ENCODE assay signal across 15 cellular contexts in the genomic region with DNA sequence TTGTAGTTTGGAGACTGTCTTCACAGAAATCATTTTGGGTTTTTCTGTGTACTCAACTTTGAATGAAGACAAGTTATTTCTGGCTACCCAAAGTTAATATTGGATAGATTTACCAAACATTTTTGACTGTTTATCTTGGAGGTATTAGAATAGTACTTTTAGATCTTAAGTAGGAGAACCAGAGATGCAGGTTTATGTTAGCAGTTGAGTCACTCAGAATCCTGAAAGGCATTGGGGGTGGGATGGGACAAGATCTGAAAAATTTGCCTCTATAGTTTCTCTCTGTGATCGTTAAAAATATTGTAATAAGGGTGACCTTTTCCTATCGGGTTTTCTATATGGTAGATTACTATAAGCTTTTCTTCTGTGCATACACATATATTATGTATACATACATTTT.
A peak's percentile ranks its signal among the peaks of the same experiment; 100 is the strongest.
DNase-seq lines count a peak whose midpoint lies in the region; TF ChIP-seq lines count a peak whose summit lies in the region.
"Had no signal": no experiment of that assay in that cellular context is flagged by ENCODE, and none has a peak within 500 bp of the region (broad histone marks: within the 10 kb centered on the region; RNA-seq: fewer than 3 reads in every experiment).

No MANE protein-coding gene starts in this region.

- peak overlapping the region; percentile 3; the same call in 1 of the 2 replicates for H3K4me2 ChIP-seq in PC-9
- H3K4me2 ChIP-seq in smooth muscle cell = peak overlapping the region; percentile 35
- H3K4me2 ChIP-seq: A549 had no signal

- TF ChIP-seq CTCF in LNCaP clone FGC (IDR thresholded peaks at IDR 0.05; ENCODE audit: control insufficient read depth, extremely low read depth, insufficient read depth) = no peak
- TF ChIP-seq CTCF in PC-9 (conservative IDR thresholded peaks at IDR 0.05) = no peak
- TF ChIP-seq CTCF in epithelial cell of esophagus (IDR thresholded peaks at IDR 0.05; ENCODE audit: insufficient read depth, low read depth, low read length, missing control alignments) = no peak
- no peak for TF ChIP-seq CTCF in smooth muscle cell (IDR thresholded peaks at IDR 0.05; ENCODE audit: borderline replicate concordance, insufficient read depth, poor library complexity, severe bottlenecking)
- TF ChIP-seq CTCF in sigmoid colon (IDR thresholded peaks at IDR 0.05) = no peak
- no peak for TF ChIP-seq CTCF in endodermal cell (conservative IDR thresholded peaks at IDR 0.05)

- no peaks in the 10 kb centered on the region for H3K79me2 ChIP-seq in PC-9 (ENCODE audit: low read depth)
- H3K79me2 ChIP-seq in smooth muscle cell (ENCODE audit: low read depth) = no peaks in the 10 kb centered on the region

- no peaks in the 10 kb centered on the region for H3K9me3 Mint-ChIP-seq in endodermal cell

- no peaks in the 10 kb centered on the region for H3K36me3 ChIP-seq in PC-9 (ENCODE audit: low read depth)
- no peaks in the 10 kb centered on the region for H3K36me3 ChIP-seq in smooth muscle cell (ENCODE audit: low read depth)
- H3K36me3 ChIP-seq in sigmoid colon = no peaks in the 10 kb centered on the region
- H3K36me3 ChIP-seq in endodermal cell (ENCODE audit: control insufficient read depth, insufficient read depth, low read length) = no peaks in the 10 kb centered on the region
- H3K36me3 ChIP-seq: HAP-1 had no signal

- H2AFZ ChIP-seq in PC-9 (no peak overlapping the region), smooth muscle cell (ENCODE audit: low read depth) (no peak overlapping the region)
- H2AFZ ChIP-seq: GM23248 had no signal

- H3K27me3 ChIP-seq in PC-9 (ENCODE audit: insufficient read depth, low read depth) (no peaks in the 10 kb centered on the region), smooth muscle cell (ENCODE audit: low read depth) (peaks cover 38% of the 10 kb centered on the region), sigmoid colon (no peaks in the 10 kb centered on the region), endodermal cell (ENCODE audit: control insufficient read depth, insufficient read depth, low read length, poor library complexity, severe bottlenecking) (no peaks in the 10 kb centered on the region)

- no peak for TF ChIP-seq EP300 in sigmoid colon (IDR thresholded peaks at IDR 0.05)

- H3K27me3 Mint-ChIP-seq in endodermal cell (ENCODE audit: insufficient read depth) = peaks cover 4% of the 10 kb centered on the region
- H3K27me3 Mint-ChIP-seq: CD4-positive, alpha-beta T cell; IgD-negative memory B cell had no signal

- intact Hi-C loops in PC-9 (cut with micrococcal nuclease; ENCODE audit: unreplicated experiment) (loop anchor here (2.0 kb wide), 1 partner anchor 167 kb away; no protein-coding TSS in a partner anchor), sigmoid colon (cut with DNase I) (no loop called here)

- H3K27ac Mint-ChIP-seq in endodermal cell = no peak overlapping the region
- H3K27ac Mint-ChIP-seq: CD4-positive, alpha-beta T cell; IgD-negative memory B cell had no signal

- TF ChIP-seq POLR2A in sigmoid colon (IDR thresholded peaks at IDR 0.05) = no peak

- 80% methylated on average over 2 of the region's 2 CpGs for WGBS in smooth muscle cell (ENCODE audit: low lambda C conversion rate)
- 77 to 85% methylated on average over 2 of the region's 2 CpGs for WGBS in sigmoid colon, 2 donors
- no CpG with 5 or more reads among the region's 2 CpGs for WGBS in endodermal cell (ENCODE audit: insufficient coverage in 1 of 2, insufficient read length in 1 of 2), 2 experiments

- H3K4me1 Mint-ChIP-seq in endodermal cell = no peaks in the 10 kb centered on the region
- H3K4me1 Mint-ChIP-seq: IgD-negative memory B cell had no signal

- H3K9me3 ChIP-seq in PC-9 (ENCODE audit: insufficient read depth, low read depth) = no peaks in the 10 kb centered on the region
- no peaks in the 10 kb centered on the region for H3K9me3 ChIP-seq in smooth muscle cell (replicated peaks; ENCODE audit: low read depth)
- H3K9me3 ChIP-seq in sigmoid colon = no peaks in the 10 kb centered on the region
- H3K9me3 ChIP-seq in endodermal cell (ENCODE audit: control insufficient read depth, low read length) = no peaks in the 10 kb centered on the region
- H3K9me3 ChIP-seq: A549, Caco-2, HAP-1 had no signal

- H3K27ac ChIP-seq in PC-9 (no peak overlapping the region), smooth muscle cell (ENCODE audit: low read depth) (no peak overlapping the region), sigmoid colon (no peak overlapping the region), endodermal cell (ENCODE audit: low read depth, low read length) (no peak overlapping the region)
- H3K27ac ChIP-seq: A549, C4-2B, GM23248 had no signal

- H4K20me1 ChIP-seq in PC-9 (ENCODE audit: insufficient read depth) (no peaks in the 10 kb centered on the region), smooth muscle cell (ENCODE audit: low read depth) (no peaks in the 10 kb centered on the region)

- no peak overlapping the region for H3K4me3 Mint-ChIP-seq in endodermal cell
- H3K4me3 Mint-ChIP-seq: CD4-positive, alpha-beta T cell; IgD-negative memory B cell had no signal

- peak; percentile 15 for DNase-seq in LNCaP clone FGC (ENCODE audit: low read depth)
- DNase-seq in PC-9 = peak; percentile 0 to 38
- peak; percentile 56 for DNase-seq in epithelial cell of esophagus (ENCODE audit: low read depth)
- DNase-seq in smooth muscle cell (lab: John Stamatoyannopoulos, UW; ENCODE audit: unreplicated experiment) = no peak
- no peak for DNase-seq in NCI-H82 (lab: John Stamatoyannopoulos, UW)
- DNase-seq in sigmoid colon = no peak
- no peak for DNase-seq in endodermal cell
- DNase-seq: AML-193; Caco-2; CD4-positive, alpha-beta T cell had no signal

- H3K9me2 ChIP-seq in PC-9 (ENCODE audit: insufficient read depth) = no peaks in the 10 kb centered on the region

- H3K9ac ChIP-seq in smooth muscle cell (ENCODE audit: low read depth) (no peak overlapping the region), endodermal cell (ENCODE audit: extremely low read depth, low read length, poor library complexity, severe bottlenecking) (no peak overlapping the region)
- H3K9ac ChIP-seq: GM23248 had no signal

- H3K4me3 ChIP-seq in LNCaP clone FGC (ENCODE audit: low read depth, low read length) (no peak overlapping the region), PC-9 (no peak overlapping the region), epithelial cell of esophagus (ENCODE audit: low read length) (no peak overlapping the region), smooth muscle cell (no peak overlapping the region), sigmoid colon (no peak overlapping the region), endodermal cell (ENCODE audit: low read length) (no peak overlapping the region)
- H3K4me3 ChIP-seq: A549, GM23248, HAP-1 had no signal

- H3K36me3 Mint-ChIP-seq in endodermal cell (ENCODE audit: low read depth) = no peaks in the 10 kb centered on the region
- H3K36me3 Mint-ChIP-seq: IgD-negative memory B cell had no signal

- CTCF ChIA-PET in PC-9 (lab: Charles Lee) = no interaction called here

- H3K4me1 ChIP-seq in PC-9 (replicated peaks; ENCODE audit: insufficient read depth) (peaks cover 8% of the 10 kb centered on the region; the same call in 1 of the 2 replicates), smooth muscle cell (ENCODE audit: low read depth) (peaks cover 5% of the 10 kb centered on the region), sigmoid colon (no peaks in the 10 kb centered on the region), endodermal cell (ENCODE audit: control insufficient read depth, insufficient read depth, low read length) (no peaks in the 10 kb centered on the region)
- H3K4me1 ChIP-seq: A549 had no signal

- no TSS peak for BruUV-seq in PC-9 (replicated peaks; lab: Mats Ljungman, UMichigan)

- POLR2A ChIA-PET in PC-9 (lab: Charles Lee; ENCODE audit: unreplicated experiment) = no interaction called here

- no peaks in the 10 kb centered on the region for H3F3A ChIP-seq in PC-9 (ENCODE audit: insufficient read depth, low read depth)
- H3F3A ChIP-seq in smooth muscle cell (ENCODE audit: low read depth) = peaks cover 3% of the 10 kb centered on the region

Comparison
In these comparisons a context has a peak if more than half of its experiments do, and no peak if none do; other contexts are left out.
1. DNase-seq: peak in LNCaP clone FGC (single experiment), PC-9 (2 of 2) and epithelial cell of esophagus (single experiment); none in smooth muscle cell (single experiment), NCI-H82 (single experiment), sigmoid colon (single experiment) and endodermal cell (single experiment).